29 cellular contexts compared by ENCODE assay signal in genomic region chr17:6796017-6796886, GRCh38. TPM values are rescaled to one million over a fixed set of nuclear protein-coding genes. Genes with fewer than 3 reads are reported as not detected.
DNase-seq lines count a peak whose midpoint lies in the region; ATAC-seq, FAIRE-seq and TF ChIP-seq lines count a peak whose summit lies in the region.
"Had no signal": no experiment of that assay in that cellular context is flagged by ENCODE, and none has a peak within 500 bp of the region (broad histone marks: within the 10 kb centered on the region; RNA-seq: fewer than 3 reads in every experiment).

No MANE protein-coding gene starts in this region.

- H3K9me3 ChIP-seq in left lung (no peaks in the 10 kb centered on the region), MM.1S (replicated peaks; ENCODE audit: insufficient read depth, low read length) (no peaks in the 10 kb centered on the region)
- H3K9me3 ChIP-seq: A549, esophagus squamous epithelium, Peyer's patch had no signal

- H3K27me3 ChIP-seq in bronchial epithelial cell (ENCODE audit: control insufficient read depth, insufficient read depth, low read length) (peaks cover 2% of the 10 kb centered on the region), left lung (peaks cover 0 to 23% of the 10 kb centered on the region in 2 donors), MM.1S (replicated peaks; ENCODE audit: insufficient read depth, low read length) (no peaks in the 10 kb centered on the region)
- H3K27me3 ChIP-seq: Peyer's patch had no signal

- intact Hi-C loops in left lung (cut with DNase I): no loop called here

- H3K4me2 ChIP-seq in MM.1S (ENCODE audit: low read depth, low read length): no peak overlapping the region
- H3K4me2 ChIP-seq: A549, smooth muscle cell had no signal

- no peak overlapping the region for H2AFZ ChIP-seq in MM.1S (ENCODE audit: low read length)

- no peaks in the 10 kb centered on the region for H3K4me1 ChIP-seq in left lung
- H3K4me1 ChIP-seq in MM.1S (ENCODE audit: low read length): no peaks in the 10 kb centered on the region
- H3K4me1 ChIP-seq: A549, Peyer's patch had no signal

- H3K4me3 Mint-ChIP-seq in T-helper 2 cell treated with Interferon-gamma antibody and Interleukin-4, amounts not matched to agents 5 μg/mL and 100 μg/mL, for 36 hours: no peak overlapping the region
- H3K4me3 Mint-ChIP-seq: activated T-cell treated with anti-CD3 and anti-CD28 coated beads, Interleukin-2, amount 50 U/mL, for 24 hours; B cell; brain had no signal

- DNase-seq in AG10803 (ENCODE audit: low read depth) (peak; percentile 17), MV-4-11 (lab: John Stamatoyannopoulos, UW) (peak; percentile 60), bronchial epithelial cell (ENCODE audit: low read depth) (peak; percentile 59), left lung (no peak), NCI-H524 treated with DMSO at 0.1 percent for 48 hours (lab: John Stamatoyannopoulos, UW) (no peak), MM.1S (no peak)
- DNase-seq in T-helper 2 cell treated with Interferon-gamma antibody and Interleukin-4, amounts not matched to agents 5 μg/mL and 100 μg/mL, for 36 hours (ENCODE audit: low spot score): no peak
- DNase-seq in activated CD4-positive, CD25-positive, alpha-beta regulatory T cell (lab: John Stamatoyannopoulos, UW): no peak
- DNase-seq: activated T-cell treated with anti-CD3 and anti-CD28 coated beads, Interleukin-2, amount 50 U/mL, for 24 hours; effector CD8-positive, alpha-beta T cell; esophagus squamous epithelium; GDM1; kidney glomerular epithelial cell; NCI-H1417; NK-92 treated with Interleukin-12 subunit alpha and Interleukin-12 subunit beta, amount 100 ng/mL, for 24 hours; Peyer's patch; substantia nigra had no signal

- TF ChIP-seq CTCF in AG10803 (conservative IDR thresholded peaks at IDR 0.05; ENCODE audit: low read length) (no peak), bronchial epithelial cell (IDR thresholded peaks at IDR 0.05; ENCODE audit: insufficient read depth, low read length, severe bottlenecking) (no peak), left lung (IDR thresholded peaks at IDR 0.05) (no peak), MM.1S (IDR thresholded peaks at IDR 0.05; ENCODE audit: low read length) (no peak)

- H3F3A ChIP-seq in MM.1S (ENCODE audit: insufficient read depth, low read length): no peaks in the 10 kb centered on the region

- H3K79me2 ChIP-seq in MM.1S (ENCODE audit: low read length): no peaks in the 10 kb centered on the region

- H3K27me3 Mint-ChIP-seq in T-helper 2 cell treated with Interferon-gamma antibody and Interleukin-4, amounts not matched to agents 5 μg/mL and 100 μg/mL, for 36 hours (ENCODE audit: low read depth): peaks cover 26% of the 10 kb centered on the region

- no peaks in the 10 kb centered on the region for H3K9me3 Mint-ChIP-seq in T-helper 2 cell treated with Interferon-gamma antibody and Interleukin-4, amounts not matched to agents 5 μg/mL and 100 μg/mL, for 36 hours
- H3K9me3 Mint-ChIP-seq: activated T-cell treated with anti-CD3 and anti-CD28 coated beads, Interleukin-2, amount 50 U/mL, for 24 hours; brain had no signal

- ATAC-seq in left lung: peak; percentile 39
- ATAC-seq: A549 had no signal

- no peak overlapping the region for H3K4me3 ChIP-seq in AG10803 (ENCODE audit: low read length)
- H3K4me3 ChIP-seq in bronchial epithelial cell (ENCODE audit: low read depth, low read length): no peak overlapping the region
- H3K4me3 ChIP-seq in left lung: no peak overlapping the region
- no peak overlapping the region for H3K4me3 ChIP-seq in MM.1S (ENCODE audit: low read length)
- H3K4me3 ChIP-seq: A549, esophagus squamous epithelium, Peyer's patch, smooth muscle cell had no signal

- no peak overlapping the region for H3K9ac ChIP-seq in MM.1S (ENCODE audit: low read length)

- no peaks in the 10 kb centered on the region for H3K9me2 ChIP-seq in MM.1S (replicated peaks; ENCODE audit: insufficient read depth, low read length)

- H3K27ac ChIP-seq in left lung: no peak overlapping the region
- no peak overlapping the region for H3K27ac ChIP-seq in MM.1S (ENCODE audit: low read length)
- H3K27ac ChIP-seq: A549, esophagus squamous epithelium, Peyer's patch had no signal

- no peaks in the 10 kb centered on the region for H3K36me3 ChIP-seq in bronchial epithelial cell (ENCODE audit: control insufficient read depth, insufficient read depth, low read length)
- no peaks in the 10 kb centered on the region for H3K36me3 ChIP-seq in left lung
- H3K36me3 ChIP-seq in MM.1S (replicated peaks; ENCODE audit: insufficient read depth, low read length): no peaks in the 10 kb centered on the region
- H3K36me3 ChIP-seq: esophagus squamous epithelium, Peyer's patch had no signal

- peak; percentile 28 for FAIRE-seq in bronchial epithelial cell (lab: Jason Lieb, UNC)
- FAIRE-seq: GM18507, HTR-8/SVneo had no signal

- H3K27ac Mint-ChIP-seq in T-helper 2 cell treated with Interferon-gamma antibody and Interleukin-4, amounts not matched to agents 5 μg/mL and 100 μg/mL, for 36 hours: no peak overlapping the region
- H3K27ac Mint-ChIP-seq: activated T-cell treated with anti-CD3 and anti-CD28 coated beads, Interleukin-2, amount 50 U/mL, for 24 hours; B cell; brain had no signal

- no peaks in the 10 kb centered on the region for H3K4me1 Mint-ChIP-seq in T-helper 2 cell treated with Interferon-gamma antibody and Interleukin-4, amounts not matched to agents 5 μg/mL and 100 μg/mL, for 36 hours (ENCODE audit: low read depth)
- H3K4me1 Mint-ChIP-seq: B cell, brain had no signal

- no peaks in the 10 kb centered on the region for H4K20me1 ChIP-seq in MM.1S (ENCODE audit: insufficient read depth, low read length)

- H3K36me3 Mint-ChIP-seq in T-helper 2 cell treated with Interferon-gamma antibody and Interleukin-4, amounts not matched to agents 5 μg/mL and 100 μg/mL, for 36 hours (ENCODE audit: low read depth): no peaks in the 10 kb centered on the region
- H3K36me3 Mint-ChIP-seq: brain had no signal

RNA-seq across cellular contexts. Expression of gene FBXO39, which starts 20.2 kb away (rescaled TPM):
- total RNA-seq in bronchial epithelial cell (0.13 TPM in 1 of 2 replicates, not detected in the other), left lung (under 1 TPM in 1 of 2 donors, not detected in 1; 0.17 TPM)
- total RNA-seq: B cell, LHCN-M2, NCI-H460, smooth muscle cell had no signal

RNA-seq across cellular contexts. Expression of gene TEKT1, which starts 35.3 kb away (rescaled TPM):
- total RNA-seq in bronchial epithelial cell (not detected in 2 replicates), left lung (1 to 10 TPM in 1 of 2 donors, not detected in 1; 4.9 TPM)
- total RNA-seq: B cell, esophagus squamous epithelium, glomerular endothelial cell, H4, LHCN-M2, mesenteric fat pad, NCI-H460, Peyer's patch, smooth muscle cell, urinary bladder had no signal

RNA-seq across cellular contexts. Expression of gene XAF1, which starts 40.4 kb away (rescaled TPM):
- total RNA-seq in bronchial epithelial cell (under 0.01 and 0.53 TPM in 2 replicates), left lung (10 to 100 TPM; 62.9 to 63.0 TPM)
- total RNA-seq: NCI-H460 had no signal

Comparison
In these comparisons a context has a peak if more than half of its experiments do, and no peak if none do; other contexts are left out.
1. DNase-seq: peak in AG10803 (single experiment), MV-4-11 (single experiment) and bronchial epithelial cell (single experiment); none in left lung (0 of 2), NCI-H524 treated with DMSO at 0.1 percent for 48 hours (single experiment), T-helper 2 cell treated with Interferon-gamma antibody and Interleukin-4, amounts not matched to agents 5 μg/mL and 100 μg/mL, for 36 hours (single experiment), activated CD4-positive, CD25-positive, alpha-beta regulatory T cell (0 of 4) and MM.1S (single experiment).
2. RNA of gene XAF1, which starts 40.4 kb away (total RNA-seq): 62.9 to 63.0 TPM in left lung; under 0.01 to 0.53 TPM in bronchial epithelial cell; every median in the first group is over 10 times any median in the second.